In the genomic region with DNA sequence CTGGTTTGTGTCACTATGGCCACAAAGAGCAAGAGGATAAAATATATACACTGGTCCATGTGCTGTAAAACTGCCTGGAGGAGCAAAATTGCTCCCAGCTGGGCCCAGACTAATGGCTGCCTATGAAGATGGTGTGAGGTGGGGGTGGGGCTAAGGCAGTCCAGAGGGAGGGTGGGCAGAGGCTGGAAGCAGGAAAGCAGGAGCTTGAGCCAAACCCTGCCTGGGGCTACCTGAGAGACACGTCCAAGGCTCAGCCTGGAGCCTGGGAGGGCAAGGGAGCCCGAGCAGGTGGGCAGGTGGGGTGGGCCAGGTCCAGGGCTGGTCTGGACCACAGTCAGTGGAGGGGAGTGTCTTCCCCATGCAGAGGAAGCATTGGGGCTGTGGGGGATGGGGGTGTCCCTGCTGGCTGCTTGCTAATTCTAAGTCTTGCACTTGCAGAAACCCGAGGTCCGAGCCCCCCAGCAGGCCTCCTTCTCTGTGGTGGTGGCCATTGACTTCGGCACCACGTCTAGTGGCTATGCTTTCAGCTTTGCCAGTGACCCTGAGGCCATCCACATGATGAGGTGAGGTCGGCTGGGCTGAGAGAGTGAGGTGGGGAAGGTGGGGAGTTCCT, we compare ENCODE assay signal across 27 cellular contexts. TPM values are rescaled to one million over a fixed set of nuclear protein-coding genes. Genes with fewer than 3 reads are reported as not detected.
"Had no signal": no experiment of that assay in that cellular context is flagged by ENCODE, and none has a peak within 500 bp of the region (broad histone marks: within the 10 kb centered on the region; RNA-seq: fewer than 3 reads in every experiment).

No MANE protein-coding gene starts in this region.

- H3K27ac Mint-ChIP-seq: activated naive CD8-positive, alpha-beta T cell; activated T-cell treated with anti-CD3 and anti-CD28 coated beads, Interleukin-2, amount 50 U/mL, for 24 hours; activated T-helper 2 cell treated with anti-CD3 and anti-CD28 coated beads, Interferon-gamma antibody, Interleukin-2, Interleukin-4, amounts not matched to agents 10 μg/mL and 5 μg/mL and 100 μg/mL, durations not matched to agents 14 hours and 24 hours and 36 hours; memory B cell; stimulated activated naive B cell treated with anti-CD40 and anti-IgM and Interleukin-4, amounts not matched to agents 10 μg/mL and 1 μg/mL and 100 μg/mL, for 72 hours had no signal

- H3K9me3 ChIP-seq: adrenal gland, ascending aorta, gastrocnemius medialis, mucosa of descending colon, vagina had no signal

- H3K4me1 ChIP-seq: adrenal gland, ascending aorta, gastrocnemius medialis had no signal

- H3K36me3 ChIP-seq: adrenal gland, ascending aorta, brain microvascular endothelial cell, gastrocnemius medialis, vagina had no signal

- H3K36me3 Mint-ChIP-seq: activated naive CD8-positive, alpha-beta T cell; memory B cell; stimulated activated naive B cell treated with anti-CD40 and anti-IgM and Interleukin-4, amounts not matched to agents 10 μg/mL and 1 μg/mL and 100 μg/mL, for 72 hours had no signal

- ATAC-seq: esophagus mucosa; gastrocnemius medialis; mucosa of descending colon; stimulated activated naive B cell treated with anti-CD40 and anti-IgM and Interleukin-4, amounts not matched to agents 10 μg/mL and 1 μg/mL and 100 μg/mL, for 72 hours had no signal

- H3K4me3 ChIP-seq: adrenal gland, ascending aorta, gastrocnemius medialis, mucosa of descending colon, vagina had no signal

- H3K27ac ChIP-seq: adrenal gland, ascending aorta, brain microvascular endothelial cell, gastrocnemius medialis, vagina had no signal

- H3K4me3 Mint-ChIP-seq: activated naive CD8-positive, alpha-beta T cell; activated T-cell treated with anti-CD3 and anti-CD28 coated beads, Interleukin-2, amount 50 U/mL, for 24 hours; memory B cell; stimulated activated naive B cell treated with anti-CD40 and anti-IgM and Interleukin-4, amounts not matched to agents 10 μg/mL and 1 μg/mL and 100 μg/mL, for 72 hours had no signal

- DNase-seq: activated CD8-positive, alpha-beta memory T cell treated with anti-CD3 and anti-CD28 coated beads for 24 hours; activated CD8-positive, alpha-beta memory T cell treated with anti-CD3 and anti-CD28 coated beads, Interleukin-2, amount 50 U/mL, for 4 hours; activated naive CD4-positive, alpha-beta T cell; activated T-cell treated with anti-CD3 and anti-CD28 coated beads, Interleukin-2, amount 50 U/mL, for 24 hours; adrenal gland; brain microvascular endothelial cell; caudate nucleus; dermis blood vessel endothelial cell; effector memory CD4-positive, alpha-beta T cell; gastrocnemius medialis; hippocampal formation; stimulated activated CD4-positive, alpha-beta T cell treated with anti-CD3 and anti-CD28 coated beads, Interleukin-2, amount 100 ng/mL, for 48 hours; stimulated activated CD8-positive, alpha-beta memory T cell treated with anti-CD3 and anti-CD28 coated beads, Interleukin-4, amount 100 ng/mL, for 48 hours; stimulated activated naive B cell treated with anti-CD40 and anti-IgM and Interleukin-4, amounts not matched to agents 10 μg/mL and 1 μg/mL and 100 μg/mL, for 72 hours; T-helper 1 cell; T-helper 9 cell had no signal

- H3K27me3 ChIP-seq: adrenal gland, ascending aorta, brain microvascular endothelial cell, vagina had no signal

- H3K9me3 Mint-ChIP-seq: activated T-cell treated with anti-CD3 and anti-CD28 coated beads, Interleukin-2, amount 50 U/mL, for 24 hours; activated T-helper 2 cell treated with anti-CD3 and anti-CD28 coated beads, Interferon-gamma antibody, Interleukin-2, Interleukin-4, amounts not matched to agents 10 μg/mL and 5 μg/mL and 100 μg/mL, durations not matched to agents 14 hours and 24 hours and 36 hours; memory B cell had no signal

RNA-seq across cellular contexts. Expression of gene HSPA12B, which starts 9.5 kb away (rescaled TPM):
- total RNA-seq: renal cortical epithelial cell had no signal
- polyA plus RNA-seq: neural cell had no signal

RNA-seq across cellular contexts. Expression of gene SIGLEC1, which starts 29.6 kb away (rescaled TPM):
- total RNA-seq: activated T-helper 2 cell treated with anti-CD3 and anti-CD28 coated beads, Interferon-gamma antibody, Interleukin-2, Interleukin-4, amounts not matched to agents 10 μg/mL and 5 μg/mL and 100 μg/mL, durations not matched to agents 14 hours and 24 hours and 36 hours; dermis blood vessel endothelial cell; endothelial cell of umbilical vein; renal cortical epithelial cell had no signal
- polyA plus RNA-seq: endothelial cell of umbilical vein had no signal

RNA-seq across cellular contexts. Expression of gene SPEF1, which starts 39.3 kb away (rescaled TPM):
- total RNA-seq: activated T-helper 2 cell treated with anti-CD3 and anti-CD28 coated beads, Interferon-gamma antibody, Interleukin-2, Interleukin-4, amounts not matched to agents 10 μg/mL and 5 μg/mL and 100 μg/mL, durations not matched to agents 14 hours and 24 hours and 36 hours; ascending aorta; dermis blood vessel endothelial cell; esophagus mucosa; gastrocnemius medialis; posterior vena cava; vagina had no signal
